ENCODE assay signal across 23 cellular contexts in genomic region chr3:171514466-171514865, GRCh38. TPM values are rescaled to one million over a fixed set of nuclear protein-coding genes. Genes with fewer than 3 reads are reported as not detected.
DNase-seq lines count a peak whose midpoint lies in the region; ATAC-seq and TF ChIP-seq lines count a peak whose summit lies in the region.
"Had no signal": no experiment of that assay in that cellular context is flagged by ENCODE, and none has a peak within 500 bp of the region (broad histone marks: within the 10 kb centered on the region; RNA-seq: fewer than 3 reads in every experiment).

No MANE protein-coding gene starts in this region.

- no peak overlapping the region for H3K27ac Mint-ChIP-seq in osteocyte (ENCODE audit: unreplicated experiment)
- H3K27ac Mint-ChIP-seq: activated CD4-positive, alpha-beta memory T cell treated with anti-CD3 and anti-CD28 coated beads, Interleukin-2, amount 10 ng/mL, durations not matched to agents 7 days and 5 days; natural killer cell had no signal

- no peaks in the 10 kb centered on the region for H3K27me3 ChIP-seq in MM.1S (replicated peaks; ENCODE audit: insufficient read depth, low read length)

- no peak overlapping the region for H3K27ac ChIP-seq in MM.1S (ENCODE audit: low read length)

- H4K20me1 ChIP-seq in MM.1S (ENCODE audit: insufficient read depth, low read length): no peaks in the 10 kb centered on the region

- no peaks in the 10 kb centered on the region for H3K79me2 ChIP-seq in MM.1S (ENCODE audit: low read length)

- peaks cover 8% of the 10 kb centered on the region for H3K27me3 Mint-ChIP-seq in osteocyte (ENCODE audit: unreplicated experiment)

- DNase-seq in ELR (ENCODE audit: low read depth) (peak; percentile 41), MM.1S (no peak), dermis blood vessel endothelial cell (peak; percentile 6), osteocyte (ENCODE audit: extremely low spot score, unreplicated experiment) (no peak), HUDEP-2 (lab: John Stamatoyannopoulos, UW; ENCODE audit: unreplicated experiment in 76 of 76) (no peak), KG1 (lab: John Stamatoyannopoulos, UW) (no peak)
- DNase-seq: activated CD4-positive, alpha-beta memory T cell treated with anti-CD3 and anti-CD28 coated beads, Interleukin-2, amount 10 ng/mL, durations not matched to agents 7 days and 5 days; activated naive CD4-positive, alpha-beta T cell treated with Interleukin-2 at 50 U/mL for 16 hours; activated T-cell treated with anti-CD3 and anti-CD28 coated beads, Interleukin-2, amount 50 U/mL, for 1 hour; AML-193; amygdala; effector memory CD4-positive, alpha-beta T cell; head of caudate nucleus; natural killer cell; NCI-H2029; NCI-H446 treated with DMSO at 0.1 percent for 48 hours; posterior cingulate gyrus; RPMI8226; stimulated activated naive CD4-positive, alpha-beta T cell treated with Interleukin-2 at 50 U/mL for 16 hours; T-helper 9 cell had no signal

- H3K36me3 Mint-ChIP-seq in osteocyte (ENCODE audit: unreplicated experiment): peaks cover 3% of the 10 kb centered on the region
- H3K36me3 Mint-ChIP-seq: natural killer cell had no signal

- no peaks in the 10 kb centered on the region for H3K9me3 ChIP-seq in MM.1S (replicated peaks; ENCODE audit: insufficient read depth, low read length)

- no peak overlapping the region for H2AFZ ChIP-seq in MM.1S (ENCODE audit: low read length)

- TF ChIP-seq CTCF in MM.1S (IDR thresholded peaks at IDR 0.05; ENCODE audit: low read length): peak; percentile 11; the same call in 1 of the 2 replicates
- peak; percentile 17 for TF ChIP-seq CTCF in osteocyte (IDR thresholded peaks at IDR 0.05)

- H3K4me1 Mint-ChIP-seq in osteocyte (ENCODE audit: unreplicated experiment): no peaks in the 10 kb centered on the region
- H3K4me1 Mint-ChIP-seq: activated CD4-positive, alpha-beta memory T cell treated with anti-CD3 and anti-CD28 coated beads, Interleukin-2, amount 10 ng/mL, durations not matched to agents 7 days and 5 days; central memory CD8-positive, alpha-beta T cell had no signal

- H3K4me3 Mint-ChIP-seq in osteocyte (ENCODE audit: unreplicated experiment): no peak overlapping the region
- H3K4me3 Mint-ChIP-seq: activated CD4-positive, alpha-beta memory T cell treated with anti-CD3 and anti-CD28 coated beads, Interleukin-2, amount 10 ng/mL, durations not matched to agents 7 days and 5 days; central memory CD8-positive, alpha-beta T cell; natural killer cell had no signal

- no peaks in the 10 kb centered on the region for H3K4me1 ChIP-seq in MM.1S (ENCODE audit: low read length)

- ATAC-seq in GM21360 (IDR thresholded peaks at IDR 0.05; ENCODE audit: unreplicated experiment): no peak
- ATAC-seq: left lobe of liver, natural killer cell had no signal

- H3K4me2 ChIP-seq in MM.1S (ENCODE audit: low read depth, low read length): no peak overlapping the region

- H3F3A ChIP-seq in MM.1S (ENCODE audit: insufficient read depth, low read length): no peaks in the 10 kb centered on the region

- H3K9me2 ChIP-seq in MM.1S (replicated peaks; ENCODE audit: insufficient read depth, low read length): no peaks in the 10 kb centered on the region

- no peak overlapping the region for H3K9ac ChIP-seq in MM.1S (ENCODE audit: low read length)

- peaks cover 4% of the 10 kb centered on the region for H3K9me3 Mint-ChIP-seq in osteocyte (ENCODE audit: unreplicated experiment)
- H3K9me3 Mint-ChIP-seq: activated CD4-positive, alpha-beta memory T cell treated with anti-CD3 and anti-CD28 coated beads, Interleukin-2, amount 10 ng/mL, durations not matched to agents 7 days and 5 days; central memory CD8-positive, alpha-beta T cell; natural killer cell had no signal

- no peaks in the 10 kb centered on the region for H3K36me3 ChIP-seq in MM.1S (replicated peaks; ENCODE audit: insufficient read depth, low read length)

- H3K4me3 ChIP-seq in MM.1S (ENCODE audit: low read length): no peak overlapping the region

RNA-seq across cellular contexts. Expression of gene TNIK, which starts 54.3 kb away (rescaled TPM):
- total RNA-seq in dermis blood vessel endothelial cell: 8.2 and 30.3 TPM in 2 replicates
- 11.5 and 15.5 TPM in 2 replicates for total RNA-seq in osteocyte

Comparison
In these comparisons a context has a peak if more than half of its experiments do, and no peak if none do; other contexts are left out.
1. DNase-seq: peak in ELR (single experiment) and dermis blood vessel endothelial cell (single experiment); none in MM.1S (single experiment), osteocyte (single experiment), HUDEP-2 (0 of 76) and KG1 (single experiment).